ENCODE assay signal across 17 cellular contexts in the genomic region with DNA sequence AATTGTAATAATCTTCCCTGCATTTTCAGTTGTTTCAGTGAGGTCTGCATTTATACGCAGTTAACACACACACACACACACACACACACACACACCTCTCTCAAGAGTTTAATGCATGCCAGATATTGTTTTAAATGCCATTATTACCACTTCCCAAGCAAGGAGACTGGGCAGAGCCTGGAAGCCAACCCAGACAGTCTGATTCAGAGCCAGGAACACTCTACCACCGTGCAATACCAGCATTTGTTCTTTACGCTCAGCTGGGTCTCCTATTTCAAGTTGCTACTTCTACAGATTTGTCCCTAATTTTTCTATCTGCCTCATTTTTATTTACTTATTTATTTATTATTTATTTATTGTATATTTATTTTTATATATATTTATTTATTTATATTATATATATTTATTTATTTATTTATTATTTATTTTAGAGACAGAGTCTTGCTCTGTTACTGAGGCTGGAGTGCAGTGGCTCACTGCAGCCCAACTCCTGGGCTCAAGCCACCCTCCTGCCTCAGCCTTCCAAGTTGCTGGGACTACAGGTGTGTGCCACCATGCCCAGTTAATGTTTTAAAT.
DNase-seq lines count a peak whose midpoint lies in the region; FAIRE-seq and TF ChIP-seq lines count a peak whose summit lies in the region.
"Had no signal": no experiment of that assay in that cellular context is flagged by ENCODE, and none has a peak within 500 bp of the region (broad histone marks: within the 10 kb centered on the region; RNA-seq: fewer than 3 reads in every experiment).

No MANE protein-coding gene starts in this region.

- no peak overlapping the region for H3K4me3 ChIP-seq in breast epithelium
- H3K4me3 ChIP-seq in small intestine (ENCODE audit: low read depth in 1 of 2, low read length in 2 of 2), result no peak overlapping the region
- H3K4me3 ChIP-seq: BLaER1, HAP-1 had no signal

- H3K4me1 ChIP-seq in breast epithelium (no peaks in the 10 kb centered on the region), small intestine (ENCODE audit: control insufficient read depth in 2 of 2, insufficient read depth in 1 of 2, low read depth in 1 of 2, low read length in 1 of 2) (no peaks in the 10 kb centered on the region)
- H3K4me1 ChIP-seq: BLaER1, HAP-1 had no signal

- H3K27me3 ChIP-seq in breast epithelium, result no peaks in the 10 kb centered on the region
- no peaks in the 10 kb centered on the region for H3K27me3 ChIP-seq in small intestine (ENCODE audit: control insufficient read depth in 2 of 2, insufficient read depth in 2 of 2, low read length in 2 of 2)
- H3K27me3 ChIP-seq: BLaER1 had no signal

- H3K27ac ChIP-seq in breast epithelium (no peak overlapping the region), small intestine (ENCODE audit: low read depth in 1 of 2, low read length in 1 of 2) (no peak overlapping the region)
- H3K27ac ChIP-seq: BLaER1 had no signal

- 88 to 89% (median 88%) methylated on average over 3 of the region's 3 CpGs for WGBS in small intestine, 3 donors

- H3K9me3 Mint-ChIP-seq in MCF 10A (ENCODE audit: unreplicated experiment), result no peaks in the 10 kb centered on the region

- DNase-seq in NCI-H2029 treated with DMSO at 0.1 percent for 48 hours (lab: John Stamatoyannopoulos, UW), result peak; percentile 16
- no peak for DNase-seq in NCI-H2029 (lab: John Stamatoyannopoulos, UW)
- DNase-seq in MCF 10A (ENCODE audit: unreplicated experiment), result no peak
- no peak for DNase-seq in breast epithelium (ENCODE audit: low spot score in 2 of 2)
- DNase-seq in NCI-H446 treated with DMSO at 0.1 percent for 48 hours (lab: John Stamatoyannopoulos, UW), result peak; percentile 69
- no peak for DNase-seq in small intestine
- no peak for DNase-seq in NCI-H2196 (lab: John Stamatoyannopoulos, UW; ENCODE audit: unreplicated experiment)
- no peak for DNase-seq in T-helper 2 cell
- DNase-seq: 8988T, AML-193, DMS53, HFFc6 had no signal

- intact Hi-C loops in MCF 10A (cut with micrococcal nuclease), result no loop called here
- intact Hi-C loops in breast epithelium (cut with DNase I; ENCODE audit: low total_unique reads), result no loop called here

- H3K36me3 ChIP-seq in breast epithelium, result no peaks in the 10 kb centered on the region
- no peaks in the 10 kb centered on the region for H3K36me3 ChIP-seq in small intestine (ENCODE audit: control insufficient read depth in 2 of 2, insufficient read depth in 2 of 2, low read length in 2 of 2)
- H3K36me3 ChIP-seq: BLaER1, HAP-1 had no signal

- no peaks in the 10 kb centered on the region for H3K4me1 Mint-ChIP-seq in MCF 10A (ENCODE audit: insufficient read depth, unreplicated experiment)

- H3K4me3 Mint-ChIP-seq in MCF 10A (ENCODE audit: unreplicated experiment), result no peak overlapping the region
- H3K4me3 Mint-ChIP-seq: HFFc6 had no signal

- peaks cover 27% of the 10 kb centered on the region for H3K27me3 Mint-ChIP-seq in MCF 10A (ENCODE audit: insufficient read depth, unreplicated experiment)

- no peaks in the 10 kb centered on the region for H3K9me3 ChIP-seq in breast epithelium
- no peaks in the 10 kb centered on the region for H3K9me3 ChIP-seq in small intestine (ENCODE audit: control insufficient read depth, low read depth)
- H3K9me3 ChIP-seq: BLaER1, HAP-1 had no signal

- no peak for TF ChIP-seq POLR2A in breast epithelium (IDR thresholded peaks at IDR 0.05)

- H3K27ac Mint-ChIP-seq in MCF 10A (ENCODE audit: low read depth, unreplicated experiment), result peak overlapping the region; percentile 6
- H3K27ac Mint-ChIP-seq: HFFc6 had no signal

- POLR2A ChIA-PET in MCF 10A (lab: Yijun Ruan, JAX), result no interaction called here

- CTCF ChIA-PET in MCF 10A (lab: Yijun Ruan, JAX), result interaction anchor here (0.6 to 1.6 kb wide), 3 partner anchors 136 to 1609 kb away, joined by 3 to 5 read pairs (median 3); no protein-coding TSS in a partner anchor

- TF ChIP-seq CTCF in MCF 10A (IDR thresholded peaks at IDR 0.05; ENCODE audit: unreplicated experiment), result no peak
- TF ChIP-seq CTCF in breast epithelium (IDR thresholded peaks at IDR 0.05), result no peak

- BruUV-seq in MCF 10A (replicated peaks; lab: Mats Ljungman, UMichigan), result no TSS peak

- H3K36me3 Mint-ChIP-seq in MCF 10A (ENCODE audit: insufficient read depth, unreplicated experiment), result no peaks in the 10 kb centered on the region

- no peak for FAIRE-seq in small intestine (lab: Jason Lieb, UNC)
- FAIRE-seq: G401.6, GM12892, H1 had no signal

Comparison
In these comparisons a context has a peak if more than half of its experiments do, and no peak if none do; other contexts are left out.
1. DNase-seq: peak in NCI-H2029 treated with DMSO at 0.1 percent for 48 hours (single experiment) and NCI-H446 treated with DMSO at 0.1 percent for 48 hours (single experiment); none in NCI-H2029 (single experiment), MCF 10A (single experiment), breast epithelium (0 of 2), small intestine (single experiment), NCI-H2196 (single experiment) and T-helper 2 cell (0 of 5).